In the genomic region with DNA sequence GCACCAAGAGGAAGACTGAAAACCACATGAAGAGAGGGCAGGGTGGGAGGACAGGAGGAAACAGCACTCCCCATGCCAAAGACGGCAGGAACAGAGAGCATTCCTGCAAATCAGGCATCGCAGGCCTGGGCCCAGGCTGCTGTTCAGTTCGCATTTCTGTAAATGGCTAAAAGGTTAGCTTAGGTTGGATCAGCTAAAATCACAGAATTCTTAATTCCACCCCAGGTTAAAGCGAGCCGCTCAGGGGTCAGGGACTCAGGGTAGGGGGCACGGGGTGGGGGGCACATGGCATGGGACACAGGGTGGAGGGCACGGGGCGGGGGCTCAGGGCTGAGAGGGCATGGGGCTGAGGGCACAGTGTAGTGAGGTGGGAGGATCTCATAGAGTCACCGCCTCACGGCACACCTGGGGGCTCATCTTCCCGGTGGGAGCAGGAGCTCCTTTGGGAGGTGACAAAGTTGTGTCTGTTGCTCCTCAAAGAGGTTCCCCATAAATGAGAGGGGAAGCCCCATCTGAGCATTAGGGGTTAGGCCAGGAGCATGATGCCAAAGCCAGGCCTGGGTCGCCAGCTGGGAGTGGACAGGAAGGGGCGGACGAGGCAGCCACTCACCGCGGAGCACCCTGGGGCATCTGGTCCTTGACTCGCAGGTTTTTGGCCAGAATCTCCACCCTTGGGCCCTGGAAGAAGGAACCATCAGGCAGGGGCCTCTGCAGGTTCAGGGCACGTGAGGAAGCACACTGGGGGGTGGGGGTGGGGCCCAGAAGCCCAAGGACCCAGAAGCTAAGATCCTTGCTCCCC, we compare ENCODE assay signal across 1 cellular context.
TF ChIP-seq lines count a peak whose summit lies in the region.

No MANE protein-coding gene starts in this region.

TF ChIP-seq in H1, 55 proteins besides CTCF, POLR2A, EP300 and RAD21:
- TF ChIP-seq TAF1 (IDR thresholded peaks at IDR 0.05; ENCODE audit: low read depth, low read length) (no peak), KDM4A (IDR thresholded peaks at IDR 0.05; ENCODE audit: low read depth, low read length, severe bottlenecking) (no peak), JUN (IDR thresholded peaks at IDR 0.05; ENCODE audit: low read depth, low read length) (no peak), BRCA1 (IDR thresholded peaks at IDR 0.05; ENCODE audit: low read depth, low read length) (no peak)
